ENCODE assay signal across 29 cellular contexts in the genomic region with DNA sequence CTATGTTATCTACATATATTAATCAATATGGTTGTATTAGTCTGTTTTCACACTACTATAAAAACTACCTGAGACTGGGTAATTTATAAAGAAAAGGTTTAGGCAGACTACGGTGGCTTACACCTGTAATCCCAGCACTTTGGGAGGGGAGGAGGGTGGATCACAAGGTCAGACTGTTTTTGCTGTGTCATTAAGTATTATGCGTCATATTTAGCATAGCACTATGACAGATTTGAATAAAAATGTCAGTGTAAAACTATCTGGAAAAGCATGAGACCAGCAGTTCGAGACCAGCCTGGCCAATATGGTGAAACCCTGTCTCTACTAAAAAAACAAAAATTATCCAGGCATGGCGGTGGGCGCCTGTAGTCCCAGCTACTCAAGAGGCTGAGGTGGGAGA.
"Had no signal": no experiment of that assay in that cellular context is flagged by ENCODE, and none has a peak within 500 bp of the region (broad histone marks: within the 10 kb centered on the region; RNA-seq: fewer than 3 reads in every experiment).

No MANE protein-coding gene starts in this region.

- H3K36me3 ChIP-seq: stomach, suprapubic skin, thoracic aorta, thyroid gland, tibial artery, tibial nerve, transverse colon, upper lobe of left lung, upper lobe of right lung, uterus, vagina had no signal

- H3K4me3 Mint-ChIP-seq: stimulated activated effector memory CD8-positive, alpha-beta T cell treated with anti-CD3 and anti-CD28 coated beads, Interleukin-12 subunit alpha, Interleukin-12 subunit beta, amount 100 ng/mL, for 72 hours; stimulated activated memory B cell treated with anti-CD40 and anti-IgM and Interleukin-4, amounts not matched to agents 10 μg/mL and 1 μg/mL and 100 μg/mL, for 72 hours; stimulated activated naive B cell treated with anti-CD40 and anti-IgM and Interleukin-4, amounts not matched to agents 10 μg/mL and 1 μg/mL and 100 μg/mL, for 72 hours; stimulated activated naive CD8-positive, alpha-beta T cell treated with anti-CD3 and anti-CD28 coated beads, Interleukin-15, amount 100 ng/mL, for 72 hours; stimulated activated naive CD8-positive, alpha-beta T cell treated with anti-CD3 and anti-CD28 coated beads, Interleukin-15, Interleukin-2, amounts not matched to agents 100 ng/mL and 50 ng/mL, for 24 hours; type B pancreatic cell had no signal

- H3K4me1 ChIP-seq: stomach, suprapubic skin, testis, thyroid gland, tibial artery, tibial nerve, transverse colon, upper lobe of left lung, upper lobe of right lung, uterus, vagina had no signal

- H3K4me3 ChIP-seq: stomach, suprapubic skin, testis, thoracic aorta, thyroid gland, tibial artery, tibial nerve, transverse colon, upper lobe of left lung, upper lobe of right lung, uterus, vagina had no signal

- H3K9me3 Mint-ChIP-seq: stimulated activated naive B cell treated with anti-CD40 and anti-IgM and Interleukin-4, amounts not matched to agents 10 μg/mL and 1 μg/mL and 100 μg/mL, for 72 hours; type B pancreatic cell had no signal

- H3K36me3 Mint-ChIP-seq: stimulated activated effector memory CD8-positive, alpha-beta T cell treated with anti-CD3 and anti-CD28 coated beads, Interleukin-12 subunit alpha, Interleukin-12 subunit beta, amount 100 ng/mL, for 72 hours; stimulated activated memory B cell treated with anti-CD40 and anti-IgM and Interleukin-4, amounts not matched to agents 10 μg/mL and 1 μg/mL and 100 μg/mL, for 72 hours; stimulated activated naive B cell treated with anti-CD40 and anti-IgM and Interleukin-4, amounts not matched to agents 10 μg/mL and 1 μg/mL and 100 μg/mL, for 72 hours; type B pancreatic cell had no signal

- H3K4me1 Mint-ChIP-seq: stimulated activated effector memory CD8-positive, alpha-beta T cell treated with anti-CD3 and anti-CD28 coated beads, Interleukin-12 subunit alpha, Interleukin-12 subunit beta, amount 100 ng/mL, for 72 hours; stimulated activated memory B cell treated with anti-CD40 and anti-IgM and Interleukin-4, amounts not matched to agents 10 μg/mL and 1 μg/mL and 100 μg/mL, for 72 hours; stimulated activated naive B cell treated with anti-CD40 and anti-IgM and Interleukin-4, amounts not matched to agents 10 μg/mL and 1 μg/mL and 100 μg/mL, for 72 hours; stimulated activated naive CD8-positive, alpha-beta T cell treated with anti-CD3 and anti-CD28 coated beads, Interleukin-15, amount 100 ng/mL, for 72 hours had no signal

- H3K9me3 ChIP-seq: stomach, suprapubic skin, testis, thoracic aorta, thyroid gland, tibial artery, tibial nerve, transverse colon, upper lobe of left lung, upper lobe of right lung, uterus, vagina had no signal

- H3K27me3 Mint-ChIP-seq: stimulated activated naive CD8-positive, alpha-beta T cell treated with anti-CD3 and anti-CD28 coated beads, Interleukin-15, amount 100 ng/mL, for 72 hours; stimulated activated naive CD8-positive, alpha-beta T cell treated with anti-CD3 and anti-CD28 coated beads, Interleukin-15, Interleukin-2, amounts not matched to agents 100 ng/mL and 50 ng/mL, for 24 hours; type B pancreatic cell had no signal

- H3K27ac ChIP-seq: stomach, suprapubic skin, testis, thoracic aorta, thyroid gland, tibial artery, tibial nerve, transverse colon, upper lobe of left lung, upper lobe of right lung, uterus, vagina had no signal

- DNase-seq: stimulated activated CD4-positive, alpha-beta T cell treated with anti-CD3 and anti-CD28 coated beads, Interleukin-2, amount 100 ng/mL, for 48 hours; stimulated activated CD4-positive, alpha-beta T cell treated with anti-CD3 and anti-CD28 coated beads, Interleukin-4, amount 100 ng/mL, for 1 hour; stimulated activated CD4-positive, alpha-beta T cell treated with anti-CD3 and anti-CD28 coated beads, Interleukin-4, amount 100 ng/mL, for 24 hours; stimulated activated CD4-positive, alpha-beta T cell treated with anti-CD3 and anti-CD28 coated beads, Interleukin-4, amount 100 ng/mL, for 4 hours; stimulated activated CD8-positive, alpha-beta memory T cell treated with anti-CD3 and anti-CD28 coated beads, Interleukin-4, amount 100 ng/mL, for 48 hours; stimulated activated naive B cell treated with anti-CD40 and anti-IgM and Interleukin-4, amounts not matched to agents 10 μg/mL and 1 μg/mL and 100 μg/mL, for 72 hours; stimulated activated naive CD4-positive, alpha-beta T cell; stimulated activated naive CD4-positive, alpha-beta T cell treated with Interleukin-2 at 50 U/mL for 16 hours; stimulated activated naive CD8-positive, alpha-beta T cell treated with anti-CD3 and anti-CD28 coated beads, Interleukin-15, amount 100 ng/mL, for 72 hours; stimulated activated naive CD8-positive, alpha-beta T cell treated with anti-CD3 and anti-CD28 coated beads, Interleukin-15, Interleukin-2, amounts not matched to agents 100 U/mL and 50 U/mL, for 24 hours; stomach; substantia nigra; testis; thyroid gland; tibial artery; transverse colon; trophoblast cell; upper lobe of left lung; upper lobe of right lung; uterus had no signal

- FAIRE-seq: urothelium cell line had no signal

- H3K27ac Mint-ChIP-seq: stimulated activated effector memory CD8-positive, alpha-beta T cell treated with anti-CD3 and anti-CD28 coated beads, Interleukin-12 subunit alpha, Interleukin-12 subunit beta, amount 100 ng/mL, for 72 hours; stimulated activated memory B cell treated with anti-CD40 and anti-IgM and Interleukin-4, amounts not matched to agents 10 μg/mL and 1 μg/mL and 100 μg/mL, for 72 hours; stimulated activated naive B cell treated with anti-CD40 and anti-IgM and Interleukin-4, amounts not matched to agents 10 μg/mL and 1 μg/mL and 100 μg/mL, for 72 hours; stimulated activated naive CD8-positive, alpha-beta T cell treated with anti-CD3 and anti-CD28 coated beads, Interleukin-15, amount 100 ng/mL, for 72 hours; stimulated activated naive CD8-positive, alpha-beta T cell treated with anti-CD3 and anti-CD28 coated beads, Interleukin-15, Interleukin-2, amounts not matched to agents 100 ng/mL and 50 ng/mL, for 24 hours; type B pancreatic cell had no signal

- ATAC-seq: stimulated activated effector memory CD8-positive, alpha-beta T cell treated with anti-CD3 and anti-CD28 coated beads, Interleukin-12 subunit alpha, Interleukin-12 subunit beta, amount 100 ng/mL, for 72 hours; stimulated activated memory B cell treated with anti-CD40 and anti-IgM and Interleukin-4, amounts not matched to agents 10 μg/mL and 1 μg/mL and 100 μg/mL, for 72 hours; stimulated activated naive B cell treated with anti-CD40 and anti-IgM and Interleukin-4, amounts not matched to agents 10 μg/mL and 1 μg/mL and 100 μg/mL, for 72 hours; stimulated activated naive CD8-positive, alpha-beta T cell treated with anti-CD3 and anti-CD28 coated beads, Interleukin-15, amount 100 ng/mL, for 72 hours; stimulated activated naive CD8-positive, alpha-beta T cell treated with anti-CD3 and anti-CD28 coated beads, Interleukin-15, Interleukin-2, amounts not matched to agents 100 U/mL and 50 U/mL, for 24 hours; upper lobe of right lung had no signal

- H3K27me3 ChIP-seq: stomach, suprapubic skin, testis, thyroid gland, tibial artery, tibial nerve, transverse colon, upper lobe of left lung, upper lobe of right lung, uterus, vagina had no signal
